ENCODE assay signal across 11 cellular contexts in the genomic region with DNA sequence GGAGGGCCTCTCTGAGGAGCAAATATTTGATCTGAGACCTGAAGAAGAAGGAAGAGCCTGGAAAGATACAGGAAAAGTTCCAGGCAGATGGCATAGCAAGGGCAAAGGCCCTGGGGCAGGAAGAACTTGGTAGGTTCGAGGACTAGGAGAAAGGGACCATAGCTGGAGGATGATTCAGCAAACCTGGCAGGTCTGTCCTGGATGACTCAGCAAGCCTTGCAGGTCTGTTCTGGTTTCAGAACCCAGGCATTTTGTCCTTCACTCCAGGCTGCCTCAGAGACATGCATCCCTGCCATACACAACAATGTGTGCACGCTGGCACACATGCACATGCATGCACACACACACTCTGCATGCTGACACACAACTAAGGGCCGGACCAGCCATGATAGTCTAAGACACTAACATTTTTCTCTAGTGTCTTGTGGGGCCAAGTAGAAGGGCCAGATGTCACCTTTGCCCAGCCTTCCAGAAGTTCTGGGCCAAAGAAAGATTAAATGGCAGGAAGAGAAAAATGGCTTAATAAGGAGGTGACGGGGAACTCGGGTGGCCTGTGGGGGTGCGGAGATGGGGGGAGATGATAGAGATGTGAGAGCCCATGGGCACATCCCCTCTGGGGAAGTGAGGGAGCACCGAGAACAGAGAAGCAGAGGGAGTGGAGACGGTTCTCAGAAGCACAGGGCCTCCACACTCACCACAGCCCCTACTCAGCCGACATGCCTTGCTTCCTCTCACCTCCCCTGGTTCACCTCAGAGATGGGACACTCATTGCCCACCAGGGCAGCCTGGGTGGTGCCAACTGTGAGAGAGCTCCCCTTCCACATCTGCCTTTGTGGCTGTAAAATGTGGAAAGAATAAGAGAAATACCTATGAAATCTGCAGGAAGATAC. TPM values are rescaled to one million over a fixed set of nuclear protein-coding genes. Genes with fewer than 3 reads are reported as not detected.
DNase-seq lines count a peak whose midpoint lies in the region; ATAC-seq and TF ChIP-seq lines count a peak whose summit lies in the region.
"Had no signal": no experiment of that assay in that cellular context is flagged by ENCODE, and none has a peak within 500 bp of the region (broad histone marks: within the 10 kb centered on the region; RNA-seq: fewer than 3 reads in every experiment).

No MANE protein-coding gene starts in this region.

- CTCF ChIA-PET in CD8-positive, alpha-beta T cell (lab: Charles Lee) = interaction anchor here (0.7 kb wide), 1 partner anchor 10 kb away, joined by 3 read pairs; no protein-coding TSS in a partner anchor
- CTCF ChIA-PET in HEK293 (lab: Yijun Ruan, JAX) = interaction anchor here (1.2 to 2.9 kb wide), 3 partner anchors 11 to 66 kb away, joined by 3 to 13 read pairs (median 12); no protein-coding TSS in a partner anchor
- CTCF ChIA-PET in activated CD4-positive, alpha-beta memory T cell treated with anti-CD3 and anti-CD28 coated beads, Interleukin-2, amount 10 ng/mL, durations not matched to agents 7 days and 5 days (lab: Charles Lee) = interaction anchor here (0.7 to 2.3 kb wide), 2 partner anchors 15 to 322 kb away, joined by 3 to 11 read pairs; partner anchors contain the start of gene TRIB3

- H3K4me1 Mint-ChIP-seq in CD8-positive, alpha-beta T cell (ENCODE audit: low read depth) = peaks cover 21% of the 10 kb centered on the region
- peaks cover 46% of the 10 kb centered on the region for H3K4me1 Mint-ChIP-seq in activated CD4-positive, alpha-beta memory T cell treated with anti-CD3 and anti-CD28 coated beads, Interleukin-2, amount 10 ng/mL, durations not matched to agents 7 days and 5 days

- no peaks in the 10 kb centered on the region for H3K36me3 Mint-ChIP-seq in CD8-positive, alpha-beta T cell
- H3K36me3 Mint-ChIP-seq in activated CD4-positive, alpha-beta memory T cell treated with anti-CD3 and anti-CD28 coated beads, Interleukin-2, amount 10 ng/mL, durations not matched to agents 7 days and 5 days (ENCODE audit: low read depth) = no peaks in the 10 kb centered on the region
- H3K36me3 Mint-ChIP-seq: activated naive CD8-positive, alpha-beta T cell had no signal

- no peak overlapping the region for H3K4me3 ChIP-seq in CD8-positive, alpha-beta T cell (ENCODE audit: low read depth, low read length)
- H3K4me3 ChIP-seq in HEK293 (ENCODE audit: low read depth, low read length) = no peak overlapping the region
- no peak overlapping the region for H3K4me3 ChIP-seq in heart right ventricle

- H3K27me3 Mint-ChIP-seq in CD8-positive, alpha-beta T cell (ENCODE audit: low read depth) = no peaks in the 10 kb centered on the region
- peaks cover 3% of the 10 kb centered on the region for H3K27me3 Mint-ChIP-seq in activated CD4-positive, alpha-beta memory T cell treated with anti-CD3 and anti-CD28 coated beads, Interleukin-2, amount 10 ng/mL, durations not matched to agents 7 days and 5 days
- H3K27me3 Mint-ChIP-seq: activated naive CD8-positive, alpha-beta T cell had no signal

- peaks cover 6% of the 10 kb centered on the region for H3K4me1 ChIP-seq in CD8-positive, alpha-beta T cell (ENCODE audit: insufficient read depth, low read length)
- no peaks in the 10 kb centered on the region; the same call in 1 of the 2 replicates for H3K4me1 ChIP-seq in HEK293 (ENCODE audit: control insufficient read depth, insufficient read depth, low read length)
- peaks cover 0 to 10% (median 7%) of the 10 kb centered on the region in 9 donors for H3K4me1 ChIP-seq in heart right ventricle

- H3K36me3 ChIP-seq in CD8-positive, alpha-beta T cell (ENCODE audit: insufficient read depth, low read length) = no peaks in the 10 kb centered on the region
- H3K36me3 ChIP-seq in HEK293 (ENCODE audit: control insufficient read depth in 2 of 2, insufficient read depth in 1 of 2, low read length in 2 of 2) = no peaks in the 10 kb centered on the region
- no peaks in the 10 kb centered on the region for H3K36me3 ChIP-seq in heart right ventricle

- H3K27ac ChIP-seq in CD8-positive, alpha-beta T cell (ENCODE audit: low read depth, low read length) = no peak overlapping the region
- H3K27ac ChIP-seq in HEK293 (ENCODE audit: extremely low read depth, low read depth, low read length) (no peak overlapping the region), heart right ventricle (no peak overlapping the region), caudate nucleus (ENCODE audit: low read depth, low read length) (no peak overlapping the region)

- TF ChIP-seq CTCF in CD8-positive, alpha-beta T cell (IDR thresholded peaks at IDR 0.05) = no peak
- no peak for TF ChIP-seq CTCF in HEK293 (tag by site-specific recombination; IDR thresholded peaks at IDR 0.05)
- no peak for TF ChIP-seq CTCF in heart right ventricle (IDR thresholded peaks at IDR 0.05)

- no peaks in the 10 kb centered on the region for H3K9me3 Mint-ChIP-seq in CD8-positive, alpha-beta T cell
- no peaks in the 10 kb centered on the region for H3K9me3 Mint-ChIP-seq in activated CD4-positive, alpha-beta memory T cell treated with anti-CD3 and anti-CD28 coated beads, Interleukin-2, amount 10 ng/mL, durations not matched to agents 7 days and 5 days

- no peak overlapping the region for H3K27ac Mint-ChIP-seq in CD8-positive, alpha-beta T cell
- peak overlapping the region; percentile 71 for H3K27ac Mint-ChIP-seq in activated CD4-positive, alpha-beta memory T cell treated with anti-CD3 and anti-CD28 coated beads, Interleukin-2, amount 10 ng/mL, durations not matched to agents 7 days and 5 days
- H3K27ac Mint-ChIP-seq: activated naive CD8-positive, alpha-beta T cell had no signal

- intact Hi-C loops in CD8-positive, alpha-beta T cell (cut with DNase I, micrococcal nuclease) = no loop called here
- intact Hi-C loops in heart right ventricle (cut with DNase I) = loop anchor here in 3 of 10 donors (5.0 kb wide), 3 partner anchors 42 to 372 kb away; partner anchors contain the start of genes CSNK2A1 (in 1 of the 3) and RBCK1 (in 1 of the 3)

- no peak for DNase-seq in CD8-positive, alpha-beta T cell
- no peak for DNase-seq in activated CD4-positive, alpha-beta memory T cell treated with anti-CD3 and anti-CD28 coated beads, Interleukin-2, amount 10 ng/mL, durations not matched to agents 7 days and 5 days
- DNase-seq in islet precursor cell = peak; percentile 85
- DNase-seq in heart right ventricle = no peak
- no peak for DNase-seq in caudate nucleus (lab: John Stamatoyannopoulos, UW)
- DNase-seq in mesenteric fat pad (ENCODE audit: low spot score) = no peak
- no peak for DNase-seq in activated effector memory CD4-positive, alpha-beta T cell treated with anti-CD3 and anti-CD28 coated beads, Interleukin-2, amount 50 U/mL, for 16 hours
- DNase-seq: NCI-H510A treated with DMSO at 0.1 percent for 48 hours; stimulated activated CD4-positive, alpha-beta T cell treated with anti-CD3 and anti-CD28 coated beads, Interleukin-12 subunit alpha, Interleukin-12 subunit beta, amount 100 ng/mL, for 4 hours had no signal

- ATAC-seq in CD8-positive, alpha-beta T cell = no peak
- ATAC-seq in heart right ventricle = no peak

- H3K27me3 ChIP-seq in CD8-positive, alpha-beta T cell (ENCODE audit: insufficient read depth, low read length) = no peaks in the 10 kb centered on the region
- no peaks in the 10 kb centered on the region for H3K27me3 ChIP-seq in heart right ventricle

- 87% methylated on average over 9 of the region's 9 CpGs for WGBS in heart right ventricle, 2 donors

- POLR2A ChIA-PET in CD8-positive, alpha-beta T cell (lab: Charles Lee) = no interaction called here
- POLR2A ChIA-PET in HEK293 (lab: Yijun Ruan, JAX) = interaction anchor here (0.6 to 0.7 kb wide), 2 partner anchors 21 to 56 kb away, joined by 4 to 5 read pairs; no protein-coding TSS in a partner anchor
- POLR2A ChIA-PET in activated CD4-positive, alpha-beta memory T cell treated with anti-CD3 and anti-CD28 coated beads, Interleukin-2, amount 10 ng/mL, durations not matched to agents 7 days and 5 days (lab: Charles Lee) = interaction anchor here (0.7 to 2.2 kb wide), 4 partner anchors 8 to 73 kb away, joined by 3 to 7 read pairs (median 4); no protein-coding TSS in a partner anchor

- H3K9me3 ChIP-seq in CD8-positive, alpha-beta T cell (ENCODE audit: low read length) = no peaks in the 10 kb centered on the region
- H3K9me3 ChIP-seq in HEK293 (ENCODE audit: control insufficient read depth, insufficient read depth, low read depth, low read length) = no peaks in the 10 kb centered on the region
- H3K9me3 ChIP-seq in heart right ventricle = no peaks in the 10 kb centered on the region

- H3K4me3 Mint-ChIP-seq in CD8-positive, alpha-beta T cell = peak overlapping the region; percentile 38
- no peak overlapping the region for H3K4me3 Mint-ChIP-seq in activated CD4-positive, alpha-beta memory T cell treated with anti-CD3 and anti-CD28 coated beads, Interleukin-2, amount 10 ng/mL, durations not matched to agents 7 days and 5 days
- H3K4me3 Mint-ChIP-seq: activated naive CD8-positive, alpha-beta T cell had no signal

TF ChIP-seq in HEK293, 187 proteins besides CTCF, POLR2A, EP300 and RAD21:
- TF ChIP-seq ZNF341 (tag by site-specific recombination; IDR thresholded peaks at IDR 0.05; ENCODE audit: low read depth) (peak; percentile 87), ZNF560 (tag by site-specific recombination; IDR thresholded peaks at IDR 0.05; ENCODE audit: borderline replicate concordance) (no peak), ZNF623 (tag by site-specific recombination; IDR thresholded peaks at IDR 0.05) (peak; percentile 97)

RNA-seq across cellular contexts. Expression of gene TRIB3, which starts 15.4 kb away (rescaled TPM):
- total RNA-seq in CD8-positive, alpha-beta T cell = 1 to 10 TPM; 2.5 to 2.7 TPM
- 10 to 100 TPM; 28.3 to 28.9 TPM for total RNA-seq in activated CD4-positive, alpha-beta memory T cell treated with anti-CD3 and anti-CD28 coated beads, Interleukin-2, amount 10 ng/mL, durations not matched to agents 7 days and 5 days
- total RNA-seq in heart right ventricle (1 to 10 TPM in 7 of 10 donors, under 1 TPM in 3; 0.33 to 4.3 (median 1.1) TPM), mesenteric fat pad (9.4 TPM)
- polyA plus RNA-seq in heart right ventricle = 10 to 100 TPM in 1 of 2 donors, 1 to 10 TPM in 1; 1.4 to 10.6 TPM

RNA-seq across cellular contexts. Expression of gene NRSN2, which starts 18.2 kb away (rescaled TPM):
- 1 to 10 TPM; 1.3 to 1.4 TPM for total RNA-seq in CD8-positive, alpha-beta T cell
- total RNA-seq in activated CD4-positive, alpha-beta memory T cell treated with anti-CD3 and anti-CD28 coated beads, Interleukin-2, amount 10 ng/mL, durations not matched to agents 7 days and 5 days = 1 to 10 TPM; 1.8 to 2.7 TPM
- total RNA-seq in heart right ventricle = 10 to 100 TPM; 12.1 to 32.3 (median 19.1) TPM
- 10 to 100 TPM; 31.1 to 53.9 TPM for polyA plus RNA-seq in heart right ventricle
- 21.3 TPM for total RNA-seq in mesenteric fat pad

RNA-seq across cellular contexts. Expression of gene SOX12, which starts 39.8 kb away (rescaled TPM):
- 10 to 100 TPM; 10.3 to 11.1 TPM for total RNA-seq in CD8-positive, alpha-beta T cell
- total RNA-seq in activated CD4-positive, alpha-beta memory T cell treated with anti-CD3 and anti-CD28 coated beads, Interleukin-2, amount 10 ng/mL, durations not matched to agents 7 days and 5 days = 1 to 10 TPM; 2.9 to 3.2 TPM
- total RNA-seq in heart right ventricle (10 to 100 TPM in 6 of 10 donors, 1 to 10 TPM in 4; 7.2 to 16.5 (median 10.9) TPM), mesenteric fat pad (8.5 TPM)
- polyA plus RNA-seq in heart right ventricle = 1 to 10 TPM; 4.5 to 5.2 TPM

RNA-seq across cellular contexts. Expression of gene RBCK1, which starts 42.9 kb away (rescaled TPM):
- total RNA-seq in CD8-positive, alpha-beta T cell = 10 to 100 TPM; 46.2 to 51.7 TPM
- 100 to 1,000 TPM; 133 to 146 TPM for total RNA-seq in activated CD4-positive, alpha-beta memory T cell treated with anti-CD3 and anti-CD28 coated beads, Interleukin-2, amount 10 ng/mL, durations not matched to agents 7 days and 5 days
- total RNA-seq in heart right ventricle (10 to 100 TPM; 32.0 to 74.2 (median 41.4) TPM), mesenteric fat pad (60.1 TPM)
- polyA plus RNA-seq in heart right ventricle = 10 to 100 TPM; 57.9 to 86.8 TPM
